In genomic region chr12:82414926-82415325, GRCh38 we compare ENCODE assay signal across 21 cellular contexts. TPM values are rescaled to one million over a fixed set of nuclear protein-coding genes. Genes with fewer than 3 reads are reported as not detected.
DNase-seq lines count a peak whose midpoint lies in the region; ATAC-seq and TF ChIP-seq lines count a peak whose summit lies in the region.
"Had no signal": no experiment of that assay in that cellular context is flagged by ENCODE, and none has a peak within 500 bp of the region (broad histone marks: within the 10 kb centered on the region; RNA-seq: fewer than 3 reads in every experiment).

No MANE protein-coding gene starts in this region.

- no peaks in the 10 kb centered on the region for H3K27me3 ChIP-seq in brain microvascular endothelial cell (replicated peaks)
- H3K27me3 ChIP-seq: MG63 had no signal

- no peak overlapping the region for H3K4me3 ChIP-seq in brain microvascular endothelial cell (ENCODE audit: low read depth, low read length)
- H3K4me3 ChIP-seq: A549, GM23338, MG63 had no signal

- ATAC-seq in Right ventricle myocardium superior (ENCODE audit: poor library complexity) (no peak), GM18519 (IDR thresholded peaks at IDR 0.05; ENCODE audit: low FRiP score, unreplicated experiment) (no peak)
- ATAC-seq: GM23338, HCT116 had no signal

- no peaks in the 10 kb centered on the region for H3K4me1 Mint-ChIP-seq in activated naive CD8-positive, alpha-beta T cell treated with anti-CD3 and anti-CD28 coated beads for 36 hours
- H3K4me1 Mint-ChIP-seq: GM23338 had no signal

- DNase-seq in ACHN (peak; percentile 84), M059J (ENCODE audit: low read depth) (peak; percentile 0), brain microvascular endothelial cell (peak; percentile 12), iris pigment epithelial cell (ENCODE audit: low read depth) (peak; percentile 28), Right ventricle myocardium superior (no peak), SIG-M5 treated with dmso at 0.1 percent for 504 hours (lab: John Stamatoyannopoulos, UW; ENCODE audit: unreplicated experiment) (no peak)
- no peak for DNase-seq in activated naive CD8-positive, alpha-beta T cell treated with anti-CD3 and anti-CD28 coated beads for 36 hours
- DNase-seq: C1 segment of cervical spinal cord, DMS153, KG1, MG63, NCI-H1092, NCI-H146, NCI-H2081, NCI-H510A treated with DMSO at 0.1 percent for 48 hours, NCI-H82, SHP77 had no signal

- H3K27ac ChIP-seq in brain microvascular endothelial cell: no peak overlapping the region
- H3K27ac ChIP-seq: A549 had no signal

- no peak overlapping the region for H3K4me3 Mint-ChIP-seq in activated naive CD8-positive, alpha-beta T cell treated with anti-CD3 and anti-CD28 coated beads for 36 hours
- H3K4me3 Mint-ChIP-seq: GM23338 had no signal

- H3K27ac Mint-ChIP-seq in activated naive CD8-positive, alpha-beta T cell treated with anti-CD3 and anti-CD28 coated beads for 36 hours: no peak overlapping the region
- H3K27ac Mint-ChIP-seq: GM23338 had no signal

- peaks cover 6% of the 10 kb centered on the region for H3K9me3 Mint-ChIP-seq in activated naive CD8-positive, alpha-beta T cell treated with anti-CD3 and anti-CD28 coated beads for 36 hours

- peaks cover 18% of the 10 kb centered on the region for H3K36me3 Mint-ChIP-seq in activated naive CD8-positive, alpha-beta T cell treated with anti-CD3 and anti-CD28 coated beads for 36 hours

- TF ChIP-seq CTCF in brain microvascular endothelial cell (IDR thresholded peaks at IDR 0.05; ENCODE audit: low read depth, low read length, missing control alignments): no peak

- intact Hi-C loops in Right ventricle myocardium superior (cut with DNase I): no loop called here

- H3K36me3 ChIP-seq in brain microvascular endothelial cell (replicated peaks): no peaks in the 10 kb centered on the region
- H3K36me3 ChIP-seq: MG63 had no signal

- H3K27me3 Mint-ChIP-seq in activated naive CD8-positive, alpha-beta T cell treated with anti-CD3 and anti-CD28 coated beads for 36 hours: no peaks in the 10 kb centered on the region

- in situ Hi-C loops in ACHN (cut with HindIII; ENCODE audit: low pct_ligation_motif_present, low pct_unique_long_range_greater_than_20kb, low sequenced_read_pairs): no loop called here
- in situ Hi-C loops in brain microvascular endothelial cell (cut with HindIII; ENCODE audit: low pct_ligation_motif_present, low sequenced_read_pairs): no loop called here

RNA-seq across cellular contexts. Expression of gene METTL25, which starts 56.6 kb away (rescaled TPM):
- total RNA-seq in M059J (2014; rRNA removed; shearing (Covaris generic)): 2.6 and 2.7 TPM in 2 replicates
- total RNA-seq in Right ventricle myocardium superior: 18.1 TPM
- 1 to 10 TPM; 4.6 to 5.7 TPM for total RNA-seq in activated naive CD8-positive, alpha-beta T cell treated with anti-CD3 and anti-CD28 coated beads for 36 hours

RNA-seq across cellular contexts. Expression of gene CCDC59, which starts 56.7 kb away (rescaled TPM):
- 70.0 and 101 TPM in 2 replicates for total RNA-seq in M059J (2014; rRNA removed; shearing (Covaris generic))
- 24.3 TPM for total RNA-seq in Right ventricle myocardium superior
- total RNA-seq in activated naive CD8-positive, alpha-beta T cell treated with anti-CD3 and anti-CD28 coated beads for 36 hours: 100 to 1,000 TPM; 140 to 141 TPM

Comparison
In these comparisons a context has a peak if more than half of its experiments do, and no peak if none do; other contexts are left out.
1. DNase-seq: peak in ACHN (single experiment), M059J (single experiment), brain microvascular endothelial cell (single experiment) and iris pigment epithelial cell (single experiment); none in Right ventricle myocardium superior (single experiment), activated naive CD8-positive, alpha-beta T cell treated with anti-CD3 and anti-CD28 coated beads for 36 hours (single experiment) and SIG-M5 treated with dmso at 0.1 percent for 504 hours (single experiment).